Comparison of ENCODE assay signal across 11 cellular contexts in genomic region chr7:76354981-76355730, GRCh38. TPM values are rescaled to one million over a fixed set of nuclear protein-coding genes. Genes with fewer than 3 reads are reported as not detected.
A peak's percentile ranks its signal among the peaks of the same experiment; 100 is the strongest.
DNase-seq lines count a peak whose midpoint lies in the region; ATAC-seq and TF ChIP-seq lines count a peak whose summit lies in the region.
"Had no signal": no experiment of that assay in that cellular context is flagged by ENCODE, and none has a peak within 500 bp of the region (broad histone marks: within the 10 kb centered on the region; RNA-seq: fewer than 3 reads in every experiment).

No MANE protein-coding gene starts in this region.

- no peak for TF ChIP-seq RAD21 in Ishikawa (IDR thresholded peaks at IDR 0.05; ENCODE audit: low read depth)

- H3K4me3 Mint-ChIP-seq in neural progenitor cell = no peak overlapping the region

- H4K20me1 ChIP-seq in DOHH2 (ENCODE audit: control insufficient read depth, insufficient read depth, low read depth, low read length) = peaks cover 55% of the 10 kb centered on the region
- peaks cover 78% of the 10 kb centered on the region for H4K20me1 ChIP-seq in neural progenitor cell (ENCODE audit: low read depth)

- no peak overlapping the region for H3K4me3 ChIP-seq in DOHH2 (ENCODE audit: low read length)
- peak overlapping the region; percentile 20 for H3K4me3 ChIP-seq in coronary artery
- H3K4me3 ChIP-seq in neural progenitor cell = peak overlapping the region; percentile 97
- H3K4me3 ChIP-seq in tibial artery = no peak overlapping the region

- TF ChIP-seq CTCF in DOHH2 (IDR thresholded peaks at IDR 0.05; ENCODE audit: low read depth, low read length, poor library complexity, severe bottlenecking) (no peak), coronary artery (IDR thresholded peaks at IDR 0.05) (no peak), neural progenitor cell (IDR thresholded peaks at IDR 0.05) (no peak), tibial artery (IDR thresholded peaks at IDR 0.05) (no peak)

- H3K27me3 ChIP-seq in DOHH2 (ENCODE audit: control insufficient read depth, low read length) (no peaks in the 10 kb centered on the region), neural progenitor cell (no peaks in the 10 kb centered on the region), tibial artery (no peaks in the 10 kb centered on the region)

- H3K27ac Mint-ChIP-seq in neural progenitor cell = no peak overlapping the region

- no peak overlapping the region for H3K9ac ChIP-seq in neural progenitor cell

- H3K9me3 Mint-ChIP-seq in neural progenitor cell = peaks cover 37% of the 10 kb centered on the region

- no peak overlapping the region for H3K27ac ChIP-seq in DOHH2 (ENCODE audit: low read depth, low read length)
- H3K27ac ChIP-seq in coronary artery = no peak overlapping the region
- H3K27ac ChIP-seq in neural progenitor cell = no peak overlapping the region
- H3K27ac ChIP-seq in tibial artery = no peak overlapping the region

- H3K79me2 ChIP-seq in DOHH2 (ENCODE audit: control insufficient read depth, low read length) = peaks cover 87% of the 10 kb centered on the region
- H3K79me2 ChIP-seq in neural progenitor cell (ENCODE audit: low read depth) = peaks cover 86% of the 10 kb centered on the region

- H3K4me1 Mint-ChIP-seq in neural progenitor cell = peaks cover 21% of the 10 kb centered on the region

- peak overlapping the region; percentile 96 for H3K4me2 ChIP-seq in DOHH2 (ENCODE audit: low read length)
- peak overlapping the region; percentile 99 for H3K4me2 ChIP-seq in neural progenitor cell

- H3K36me3 ChIP-seq in DOHH2 (ENCODE audit: control insufficient read depth, low read length) (peaks cover 82% of the 10 kb centered on the region), neural progenitor cell (peaks cover 28% of the 10 kb centered on the region), tibial artery (peaks cover 4 to 9% (median 4%) of the 10 kb centered on the region in 3 donors)

- peaks cover 38% of the 10 kb centered on the region for H3K4me1 ChIP-seq in DOHH2 (ENCODE audit: control insufficient read depth, low read length)
- peaks cover 30% of the 10 kb centered on the region for H3K4me1 ChIP-seq in neural progenitor cell
- peaks cover 0 to 75% (median 20%) of the 10 kb centered on the region in 4 donors for H3K4me1 ChIP-seq in tibial artery

- no peaks in the 10 kb centered on the region for H3K9me3 ChIP-seq in DOHH2 (ENCODE audit: control insufficient read depth, insufficient read depth, low read length)
- H3K9me3 ChIP-seq in neural progenitor cell (ENCODE audit: low read depth) = no peaks in the 10 kb centered on the region
- no peaks in the 10 kb centered on the region for H3K9me3 ChIP-seq in tibial artery

- H3F3A ChIP-seq in DOHH2 (ENCODE audit: control insufficient read depth, insufficient read depth) = no peaks in the 10 kb centered on the region
- peaks cover 15% of the 10 kb centered on the region for H3F3A ChIP-seq in neural progenitor cell (ENCODE audit: low read depth)

- intact Hi-C loops in tibial artery (cut with DNase I; ENCODE audit: low total_unique reads) = loop anchor here (5.0 kb wide), 1 partner anchor 33 kb away; no protein-coding TSS in a partner anchor

- TF ChIP-seq EP300 in Ishikawa (IDR thresholded peaks at IDR 0.05; ENCODE audit: borderline replicate concordance) = no peak

- H3K27me3 Mint-ChIP-seq in neural progenitor cell (ENCODE audit: insufficient read depth, low read depth) = no peaks in the 10 kb centered on the region

- no peaks in the 10 kb centered on the region for H3K9me2 ChIP-seq in DOHH2 (replicated peaks; ENCODE audit: control insufficient read depth, low read length)

- peaks cover 51% of the 10 kb centered on the region for H3K36me3 Mint-ChIP-seq in neural progenitor cell

- ATAC-seq in HG03139 (IDR thresholded peaks at IDR 0.05; ENCODE audit: unreplicated experiment) = no peak

- no peak overlapping the region for H2AFZ ChIP-seq in neural progenitor cell (replicated peaks)

- no peak for DNase-seq in coronary artery (ENCODE audit: low spot score)
- no peak for DNase-seq in neural progenitor cell (ENCODE audit: low spot score)
- DNase-seq in AG08396 (ENCODE audit: low spot score) = no peak
- no peak for DNase-seq in tibial artery
- DNase-seq: activated naive CD4-positive, alpha-beta T cell treated with anti-CD3 and anti-CD28 coated beads, Interleukin-2, amount 50 U/mL, for 16 hours; DMS53; effector CD8-positive, alpha-beta T cell; NCI-H1105 had no signal

TF ChIP-seq in Ishikawa, 13 proteins besides CTCF, POLR2A, EP300 and RAD21:
- TF ChIP-seq CEBPB (IDR thresholded peaks at IDR 0.05) = peak; percentile 72
- TF ChIP-seq TEAD4 (IDR thresholded peaks at IDR 0.05) = no peak
TF ChIP-seq in Ishikawa: peak in this region for 1.

RNA-seq across cellular contexts. Expression of gene YWHAG, which starts 3.6 kb away (rescaled TPM):
- total RNA-seq in neural progenitor cell (ENCODE audit: low replicate concordance) = 179 and 190 TPM in 2 replicates

RNA-seq across cellular contexts. Expression of gene HSPB1, which starts 52.7 kb away (rescaled TPM):
- total RNA-seq in neural progenitor cell (ENCODE audit: low replicate concordance) = 9.7 and 20.8 TPM in 2 replicates

RNA-seq across cellular contexts. Expression of gene SSC4D, which starts 54.3 kb away (rescaled TPM):
- total RNA-seq in neural progenitor cell (ENCODE audit: low replicate concordance) = 0.43 and 6.8 TPM in 2 replicates

Comparison
In these comparisons a context has a peak if more than half of its experiments do, and no peak if none do; other contexts are left out.
1. H3K4me3 ChIP-seq: peak in coronary artery (single experiment) and neural progenitor cell (single experiment); none in DOHH2 (single experiment) and tibial artery (0 of 2).